Comparison of ENCODE assay signal across 1 cellular context in the genomic region with DNA sequence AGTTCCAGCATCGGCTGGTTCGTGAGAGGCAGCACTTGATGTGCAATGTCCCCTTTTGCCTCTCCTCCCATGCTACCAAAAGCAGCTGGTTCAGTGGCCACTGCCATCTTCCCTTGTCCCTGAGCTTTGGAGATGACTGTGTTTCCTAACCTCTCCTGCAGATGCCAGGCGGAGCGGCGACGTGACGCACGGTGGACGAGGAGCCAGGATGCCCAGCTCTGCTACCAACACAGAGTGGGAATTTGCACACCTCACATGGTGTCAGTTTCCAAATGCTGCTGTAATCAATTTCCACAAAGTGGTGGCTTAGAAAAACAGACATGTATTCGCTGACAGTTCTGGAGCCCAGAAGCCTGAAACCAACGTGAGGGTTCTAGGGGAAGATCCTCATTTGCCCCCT.
TF ChIP-seq lines count a peak whose summit lies in the region.

No MANE protein-coding gene starts in this region.

TF ChIP-seq in H1, 55 proteins besides CTCF, POLR2A, EP300 and RAD21:
- TF ChIP-seq KDM5A (IDR thresholded peaks at IDR 0.05; ENCODE audit: low read length) (no peak), HDAC6 (IDR thresholded peaks at IDR 0.05; ENCODE audit: low read depth, low read length) (no peak), KDM4A (IDR thresholded peaks at IDR 0.05; ENCODE audit: low read depth, low read length, severe bottlenecking) (no peak), SP1 (IDR thresholded peaks at IDR 0.05; ENCODE audit: low read depth, low read length) (no peak), CBX8 (IDR thresholded peaks at IDR 0.05; ENCODE audit: borderline replicate concordance, low read depth, low read length) (no peak), USF2 (IDR thresholded peaks at IDR 0.05; ENCODE audit: low read length) (no peak), TEAD4 (IDR thresholded peaks at IDR 0.05; ENCODE audit: low read depth, low read length) (no peak), NRF1 (IDR thresholded peaks at IDR 0.05; ENCODE audit: low read depth, low read length) (no peak), SRF (IDR thresholded peaks at IDR 0.05; ENCODE audit: low read depth, low read length) (no peak), CEBPB (IDR thresholded peaks at IDR 0.05; ENCODE audit: low read depth, low read length) (no peak), TAF7 (optimal IDR thresholded peaks at IDR 0.05; ENCODE audit: borderline replicate concordance, low read depth, low read length) (no peak), SP4 (IDR thresholded peaks at IDR 0.05; ENCODE audit: low read length) (no peak), HDAC2 (IDR thresholded peaks at IDR 0.05; ENCODE audit: borderline replicate concordance in 1 of 2, low read depth in 2 of 2, low read length in 2 of 2) (no peak), CHD2 (IDR thresholded peaks at IDR 0.05; ENCODE audit: low read length) (no peak), TBP (IDR thresholded peaks at IDR 0.05; ENCODE audit: low read depth, low read length) (no peak), RBBP5 (IDR thresholded peaks at IDR 0.05; ENCODE audit: borderline replicate concordance, low read depth, low read length) (no peak), PHF8 (conservative IDR thresholded peaks at IDR 0.05; ENCODE audit: low read depth, low read length) (no peak), ASH2L (IDR thresholded peaks at IDR 0.05; ENCODE audit: low read length) (no peak)
- TF ChIP-seq, protein P1, sequence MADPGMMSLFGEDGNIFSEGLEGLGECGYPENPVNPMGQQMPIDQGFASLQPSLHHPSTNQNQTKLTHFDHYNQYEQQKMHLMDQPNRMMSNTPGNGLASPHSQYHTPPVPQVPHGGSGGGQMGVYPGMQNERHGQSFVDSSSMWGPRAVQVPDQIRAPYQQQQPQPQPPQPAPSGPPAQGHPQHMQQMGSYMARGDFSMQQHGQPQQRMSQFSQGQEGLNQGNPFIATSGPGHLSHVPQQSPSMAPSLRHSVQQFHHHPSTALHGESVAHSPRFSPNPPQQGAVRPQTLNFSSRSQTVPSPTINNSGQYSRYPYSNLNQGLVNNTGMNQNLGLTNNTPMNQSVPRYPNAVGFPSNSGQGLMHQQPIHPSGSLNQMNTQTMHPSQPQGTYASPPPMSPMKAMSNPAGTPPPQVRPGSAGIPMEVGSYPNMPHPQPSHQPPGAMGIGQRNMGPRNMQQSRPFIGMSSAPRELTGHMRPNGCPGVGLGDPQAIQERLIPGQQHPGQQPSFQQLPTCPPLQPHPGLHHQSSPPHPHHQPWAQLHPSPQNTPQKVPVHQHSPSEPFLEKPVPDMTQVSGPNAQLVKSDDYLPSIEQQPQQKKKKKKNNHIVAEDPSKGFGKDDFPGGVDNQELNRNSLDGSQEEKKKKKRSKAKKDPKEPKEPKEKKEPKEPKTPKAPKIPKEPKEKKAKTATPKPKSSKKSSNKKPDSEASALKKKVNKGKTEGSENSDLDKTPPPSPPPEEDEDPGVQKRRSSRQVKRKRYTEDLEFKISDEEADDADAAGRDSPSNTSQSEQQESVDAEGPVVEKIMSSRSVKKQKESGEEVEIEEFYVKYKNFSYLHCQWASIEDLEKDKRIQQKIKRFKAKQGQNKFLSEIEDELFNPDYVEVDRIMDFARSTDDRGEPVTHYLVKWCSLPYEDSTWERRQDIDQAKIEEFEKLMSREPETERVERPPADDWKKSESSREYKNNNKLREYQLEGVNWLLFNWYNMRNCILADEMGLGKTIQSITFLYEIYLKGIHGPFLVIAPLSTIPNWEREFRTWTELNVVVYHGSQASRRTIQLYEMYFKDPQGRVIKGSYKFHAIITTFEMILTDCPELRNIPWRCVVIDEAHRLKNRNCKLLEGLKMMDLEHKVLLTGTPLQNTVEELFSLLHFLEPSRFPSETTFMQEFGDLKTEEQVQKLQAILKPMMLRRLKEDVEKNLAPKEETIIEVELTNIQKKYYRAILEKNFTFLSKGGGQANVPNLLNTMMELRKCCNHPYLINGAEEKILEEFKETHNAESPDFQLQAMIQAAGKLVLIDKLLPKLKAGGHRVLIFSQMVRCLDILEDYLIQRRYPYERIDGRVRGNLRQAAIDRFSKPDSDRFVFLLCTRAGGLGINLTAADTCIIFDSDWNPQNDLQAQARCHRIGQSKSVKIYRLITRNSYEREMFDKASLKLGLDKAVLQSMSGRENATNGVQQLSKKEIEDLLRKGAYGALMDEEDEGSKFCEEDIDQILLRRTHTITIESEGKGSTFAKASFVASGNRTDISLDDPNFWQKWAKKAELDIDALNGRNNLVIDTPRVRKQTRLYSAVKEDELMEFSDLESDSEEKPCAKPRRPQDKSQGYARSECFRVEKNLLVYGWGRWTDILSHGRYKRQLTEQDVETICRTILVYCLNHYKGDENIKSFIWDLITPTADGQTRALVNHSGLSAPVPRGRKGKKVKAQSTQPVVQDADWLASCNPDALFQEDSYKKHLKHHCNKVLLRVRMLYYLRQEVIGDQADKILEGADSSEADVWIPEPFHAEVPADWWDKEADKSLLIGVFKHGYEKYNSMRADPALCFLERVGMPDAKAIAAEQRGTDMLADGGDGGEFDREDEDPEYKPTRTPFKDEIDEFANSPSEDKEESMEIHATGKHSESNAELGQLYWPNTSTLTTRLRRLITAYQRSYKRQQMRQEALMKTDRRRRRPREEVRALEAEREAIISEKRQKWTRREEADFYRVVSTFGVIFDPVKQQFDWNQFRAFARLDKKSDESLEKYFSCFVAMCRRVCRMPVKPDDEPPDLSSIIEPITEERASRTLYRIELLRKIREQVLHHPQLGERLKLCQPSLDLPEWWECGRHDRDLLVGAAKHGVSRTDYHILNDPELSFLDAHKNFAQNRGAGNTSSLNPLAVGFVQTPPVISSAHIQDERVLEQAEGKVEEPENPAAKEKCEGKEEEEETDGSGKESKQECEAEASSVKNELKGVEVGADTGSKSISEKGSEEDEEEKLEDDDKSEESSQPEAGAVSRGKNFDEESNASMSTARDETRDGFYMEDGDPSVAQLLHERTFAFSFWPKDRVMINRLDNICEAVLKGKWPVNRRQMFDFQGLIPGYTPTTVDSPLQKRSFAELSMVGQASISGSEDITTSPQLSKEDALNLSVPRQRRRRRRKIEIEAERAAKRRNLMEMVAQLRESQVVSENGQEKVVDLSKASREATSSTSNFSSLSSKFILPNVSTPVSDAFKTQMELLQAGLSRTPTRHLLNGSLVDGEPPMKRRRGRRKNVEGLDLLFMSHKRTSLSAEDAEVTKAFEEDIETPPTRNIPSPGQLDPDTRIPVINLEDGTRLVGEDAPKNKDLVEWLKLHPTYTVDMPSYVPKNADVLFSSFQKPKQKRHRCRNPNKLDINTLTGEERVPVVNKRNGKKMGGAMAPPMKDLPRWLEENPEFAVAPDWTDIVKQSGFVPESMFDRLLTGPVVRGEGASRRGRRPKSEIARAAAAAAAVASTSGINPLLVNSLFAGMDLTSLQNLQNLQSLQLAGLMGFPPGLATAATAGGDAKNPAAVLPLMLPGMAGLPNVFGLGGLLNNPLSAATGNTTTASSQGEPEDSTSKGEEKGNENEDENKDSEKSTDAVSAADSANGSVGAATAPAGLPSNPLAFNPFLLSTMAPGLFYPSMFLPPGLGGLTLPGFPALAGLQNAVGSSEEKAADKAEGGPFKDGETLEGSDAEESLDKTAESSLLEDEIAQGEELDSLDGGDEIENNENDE (IDR thresholded peaks at IDR 0.05; ENCODE audit: insufficient replicate concordance, low read length): no peak
